Comparison of ENCODE assay signal across 1 cellular context in genomic region chr6:41939848-41940758, GRCh38.
TF ChIP-seq lines count a peak whose summit lies in the region.

No MANE protein-coding gene starts in this region.

TF ChIP-seq in K562, 482 proteins besides CTCF, POLR2A, EP300 and RAD21 (continues in another document):
- TF ChIP-seq NR2C1 (IDR thresholded peaks at IDR 0.05) = 0 out of 2 replicates have a peak, but pooled peaks have one; percentile 5
- 0 out of 2 replicates have a peak, but pooled peaks have one; percentile 39 for TF ChIP-seq NR2C1 (tag; IDR thresholded peaks at IDR 0.05)
- TF ChIP-seq, protein P1, sequence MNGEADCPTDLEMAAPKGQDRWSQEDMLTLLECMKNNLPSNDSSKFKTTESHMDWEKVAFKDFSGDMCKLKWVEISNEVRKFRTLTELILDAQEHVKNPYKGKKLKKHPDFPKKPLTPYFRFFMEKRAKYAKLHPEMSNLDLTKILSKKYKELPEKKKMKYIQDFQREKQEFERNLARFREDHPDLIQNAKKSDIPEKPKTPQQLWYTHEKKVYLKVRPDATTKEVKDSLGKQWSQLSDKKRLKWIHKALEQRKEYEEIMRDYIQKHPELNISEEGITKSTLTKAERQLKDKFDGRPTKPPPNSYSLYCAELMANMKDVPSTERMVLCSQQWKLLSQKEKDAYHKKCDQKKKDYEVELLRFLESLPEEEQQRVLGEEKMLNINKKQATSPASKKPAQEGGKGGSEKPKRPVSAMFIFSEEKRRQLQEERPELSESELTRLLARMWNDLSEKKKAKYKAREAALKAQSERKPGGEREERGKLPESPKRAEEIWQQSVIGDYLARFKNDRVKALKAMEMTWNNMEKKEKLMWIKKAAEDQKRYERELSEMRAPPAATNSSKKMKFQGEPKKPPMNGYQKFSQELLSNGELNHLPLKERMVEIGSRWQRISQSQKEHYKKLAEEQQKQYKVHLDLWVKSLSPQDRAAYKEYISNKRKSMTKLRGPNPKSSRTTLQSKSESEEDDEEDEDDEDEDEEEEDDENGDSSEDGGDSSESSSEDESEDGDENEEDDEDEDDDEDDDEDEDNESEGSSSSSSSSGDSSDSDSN (IDR thresholded peaks at IDR 0.05; ENCODE audit: borderline replicate concordance in 1 of 2, low read depth in 2 of 2, low read length in 2 of 2) = no peak; a peak in 2 of 4 replicates
- TF ChIP-seq PHF21A (IDR thresholded peaks at IDR 0.05; ENCODE audit: borderline replicate concordance, low read depth) = no peak
- TF ChIP-seq, protein P2, sequence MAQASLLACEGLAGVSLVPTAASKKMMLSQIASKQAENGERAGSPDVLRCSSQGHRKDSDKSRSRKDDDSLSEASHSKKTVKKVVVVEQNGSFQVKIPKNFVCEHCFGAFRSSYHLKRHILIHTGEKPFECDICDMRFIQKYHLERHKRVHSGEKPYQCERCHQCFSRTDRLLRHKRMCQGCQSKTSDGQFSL (CRISPR knock-in tag; IDR thresholded peaks at IDR 0.05) = peak; percentile 64
- TF ChIP-seq, protein P2 (tag; IDR thresholded peaks at IDR 0.05) = no peak
- peak; percentile 14; the same call in 1 of the 2 replicates for TF ChIP-seq ZNF395 (CRISPR knock-in tag; IDR thresholded peaks at IDR 0.05)
- no peak for TF ChIP-seq GABPA (tag; conservative IDR thresholded peaks at IDR 0.05; ENCODE audit: low read depth)
- TF ChIP-seq PRMT5 (CRISPR knock-in tag; IDR thresholded peaks at IDR 0.05) = no peak
- no peak for TF ChIP-seq FOXJ3 (CRISPR knock-in tag; IDR thresholded peaks at IDR 0.05)
- TF ChIP-seq, protein P3, sequence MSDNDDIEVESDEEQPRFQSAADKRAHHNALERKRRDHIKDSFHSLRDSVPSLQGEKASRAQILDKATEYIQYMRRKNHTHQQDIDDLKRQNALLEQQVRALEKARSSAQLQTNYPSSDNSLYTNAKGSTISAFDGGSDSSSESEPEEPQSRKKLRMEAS (CRISPR knock-in tag; IDR thresholded peaks at IDR 0.05) = peak; percentile 85
- TF ChIP-seq ZNF436 (CRISPR knock-in tag; IDR thresholded peaks at IDR 0.05) = no peak
- TF ChIP-seq RNF2 (IDR thresholded peaks at IDR 0.05) = peak; percentile 10; the same call in 1 of the 2 replicates
- peak; percentile 15; the same call in 1 of the 2 replicates for TF ChIP-seq GTF2E2 (tag; IDR thresholded peaks at IDR 0.05)
- TF ChIP-seq NBN (IDR thresholded peaks at IDR 0.05; ENCODE audit: low read depth) = 0 out of 2 replicates have a peak, but pooled peaks have one; percentile 5
- TF ChIP-seq FOXM1 (IDR thresholded peaks at IDR 0.05; ENCODE audit: low read depth) = no peak
- TF ChIP-seq FOXM1 (CRISPR knock-in tag; IDR thresholded peaks at IDR 0.05; ENCODE audit: low read depth) = 0 out of 2 replicates have a peak, but pooled peaks have one; percentile 6
- peak; percentile 82 for TF ChIP-seq HNRNPLL (IDR thresholded peaks at IDR 0.05; ENCODE audit: low read depth, low read length, poor library complexity, severe bottlenecking)
- TF ChIP-seq RUNX1 (IDR thresholded peaks at IDR 0.05; ENCODE audit: low read depth) = no peak
- TF ChIP-seq SIN3A (IDR thresholded peaks at IDR 0.05; ENCODE audit: borderline replicate concordance in 2 of 2, control insufficient read depth in 1 of 2, low read depth in 2 of 2, low read length in 2 of 2) = peak in 1 of 2 experiments; percentile 72; a peak in 2 of 4 replicates
- peak; percentile 24 for TF ChIP-seq CXXC5 (CRISPR knock-in tag; IDR thresholded peaks at IDR 0.05)
- TF ChIP-seq ARID4B (CRISPR knock-in tag; IDR thresholded peaks at IDR 0.05) = peak; percentile 80
- TF ChIP-seq DPF2 (IDR thresholded peaks at IDR 0.05) = peak; percentile 64; the same call in 1 of the 2 replicates
- 0 out of 2 replicates have a peak, but pooled peaks have one; percentile 51 for TF ChIP-seq ZNF444 (CRISPR knock-in tag; IDR thresholded peaks at IDR 0.05)
- peak; percentile 30; the same call in 1 of the 2 replicates for TF ChIP-seq HDAC2 (IDR thresholded peaks at IDR 0.05)
- peak; percentile 68 to 69 for TF ChIP-seq E2F6 (IDR thresholded peaks at IDR 0.05; ENCODE audit: borderline replicate concordance in 1 of 2, extremely low read depth in 1 of 2, insufficient read depth in 1 of 2, insufficient read length in 1 of 2, low read depth in 1 of 2, low read length in 1 of 2, poor library complexity in 1 of 2, severe bottlenecking in 1 of 2)
- TF ChIP-seq POLR2H (tag; IDR thresholded peaks at IDR 0.05; ENCODE audit: low read depth) = no peak
- TF ChIP-seq, protein P4, sequence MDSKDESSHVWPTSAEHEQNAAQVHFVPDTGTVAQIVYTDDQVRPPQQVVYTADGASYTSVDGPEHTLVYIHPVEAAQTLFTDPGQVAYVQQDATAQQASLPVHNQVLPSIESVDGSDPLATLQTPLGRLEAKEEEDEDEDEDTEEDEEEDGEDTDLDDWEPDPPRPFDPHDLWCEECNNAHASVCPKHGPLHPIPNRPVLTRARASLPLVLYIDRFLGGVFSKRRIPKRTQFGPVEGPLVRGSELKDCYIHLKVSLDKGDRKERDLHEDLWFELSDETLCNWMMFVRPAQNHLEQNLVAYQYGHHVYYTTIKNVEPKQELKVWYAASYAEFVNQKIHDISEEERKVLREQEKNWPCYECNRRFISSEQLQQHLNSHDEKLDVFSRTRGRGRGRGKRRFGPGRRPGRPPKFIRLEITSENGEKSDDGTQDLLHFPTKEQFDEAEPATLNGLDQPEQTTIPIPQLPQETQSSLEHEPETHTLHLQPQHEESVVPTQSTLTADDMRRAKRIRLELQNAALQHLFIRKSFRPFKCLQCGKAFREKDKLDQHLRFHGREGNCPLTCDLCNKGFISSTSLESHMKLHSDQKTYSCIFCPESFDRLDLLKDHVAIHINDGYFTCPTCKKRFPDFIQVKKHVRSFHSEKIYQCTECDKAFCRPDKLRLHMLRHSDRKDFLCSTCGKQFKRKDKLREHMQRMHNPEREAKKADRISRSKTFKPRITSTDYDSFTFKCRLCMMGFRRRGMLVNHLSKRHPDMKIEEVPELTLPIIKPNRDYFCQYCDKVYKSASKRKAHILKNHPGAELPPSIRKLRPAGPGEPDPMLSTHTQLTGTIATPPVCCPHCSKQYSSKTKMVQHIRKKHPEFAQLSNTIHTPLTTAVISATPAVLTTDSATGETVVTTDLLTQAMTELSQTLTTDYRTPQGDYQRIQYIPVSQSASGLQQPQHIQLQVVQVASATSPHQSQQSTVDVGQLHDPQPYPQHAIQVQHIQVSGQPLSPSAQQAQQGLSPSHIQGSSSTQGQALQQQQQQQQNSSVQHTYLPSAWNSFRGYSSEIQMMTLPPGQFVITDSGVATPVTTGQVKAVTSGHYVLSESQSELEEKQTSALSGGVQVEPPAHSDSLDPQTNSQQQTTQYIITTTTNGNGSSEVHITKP (IDR thresholded peaks at IDR 0.05; ENCODE audit: partially characterized antibody) = peak; percentile 93
- TF ChIP-seq ZNF766 (CRISPR knock-in tag; conservative IDR thresholded peaks at IDR 0.05) = peak; percentile 0; the same call in 1 of the 2 replicates
- peak; percentile 68 to 75 for TF ChIP-seq NRF1 (conservative IDR thresholded peaks at IDR 0.05 in 1 of 2, IDR thresholded peaks at IDR 0.05 in 1 of 2)
- TF ChIP-seq XRCC4 (IDR thresholded peaks at IDR 0.05; ENCODE audit: extremely low read depth, insufficient read depth, insufficient read length) = no peak
- peak; percentile 28; the same call in 1 of the 2 replicates for TF ChIP-seq ZNF143 (CRISPR knock-in tag; IDR thresholded peaks at IDR 0.05)
- peak in 1 of 2 experiments; percentile 52; a peak in 2 of 4 replicates for TF ChIP-seq ZNF639 (CRISPR knock-in tag; conservative IDR thresholded peaks at IDR 0.05 in 1 of 2, IDR thresholded peaks at IDR 0.05 in 1 of 2)
- TF ChIP-seq MXI1 (IDR thresholded peaks at IDR 0.05; ENCODE audit: low read depth, low read length) = peak; percentile 80
- TF ChIP-seq THAP7 (CRISPR knock-in tag; IDR thresholded peaks at IDR 0.05) = 0 out of 2 replicates have a peak, but pooled peaks have one; percentile 32
- TF ChIP-seq MNT (conservative IDR thresholded peaks at IDR 0.05) = peak; percentile 58 to 79
- TF ChIP-seq TEAD1 (CRISPR knock-in tag; IDR thresholded peaks at IDR 0.05) = peak in 1 of 2 experiments; percentile 81; a peak in 2 of 4 replicates
- TF ChIP-seq NCOA1 (IDR thresholded peaks at IDR 0.05; ENCODE audit: low read depth) = 0 out of 2 replicates have a peak, but pooled peaks have one; percentile 1
- TF ChIP-seq DNMT1 (IDR thresholded peaks at IDR 0.05) = no peak
- TF ChIP-seq PHB2 (IDR thresholded peaks at IDR 0.05; ENCODE audit: low read depth) = 0 out of 2 replicates have a peak, but pooled peaks have one; percentile 17
- 0 out of 2 replicates have a peak, but pooled peaks have one; percentile 44 for TF ChIP-seq ZEB2 (IDR thresholded peaks at IDR 0.05)
- TF ChIP-seq MYC (IDR thresholded peaks at IDR 0.05; ENCODE audit: low read depth, low read length) = 0 out of 2 replicates have a peak, but pooled peaks have one; percentile 36
- no peak; the same call in 1 of the 2 replicates for TF ChIP-seq MYC (CRISPR knock-in tag; IDR thresholded peaks at IDR 0.05; ENCODE audit: borderline replicate concordance, low read depth)
